ENCODE assay signal across 20 cellular contexts in genomic region chr2:242054881-242055801, GRCh38.
"Had no signal": no experiment of that assay in that cellular context is flagged by ENCODE, and none has a peak within 500 bp of the region (broad histone marks: within the 10 kb centered on the region; RNA-seq: fewer than 3 reads in every experiment).

No MANE protein-coding gene starts in this region.

- H3K4me1 ChIP-seq: adrenal gland, foreskin keratinocyte, left ventricle myocardium inferior, tibial artery had no signal

- H3K27ac Mint-ChIP-seq: activated B cell treated with CpG ODN at 0.5 μM for 24 hours; activated CD4-positive, alpha-beta T cell treated with anti-CD3 and anti-CD28 coated beads for 36 hours; activated naive CD8-positive, alpha-beta T cell; activated T-cell treated with anti-CD3 and anti-CD28 coated beads, Interleukin-2, amount 50 U/mL, for 24 hours; activated T-helper 17 cell treated with anti-CD3 and anti-CD28 coated beads, Interleukin-2, amount 50 U/mL, for 72 hours; natural killer cell treated with Interleukin-12 subunit alpha and Interleukin-12 subunit beta and Interleukin-15 and Interleukin-18, amount 100 ng/mL, for 72 hours; stimulated activated naive CD8-positive, alpha-beta T cell treated with anti-CD3 and anti-CD28 coated beads, Interleukin-15, Interleukin-2, amounts not matched to agents 100 ng/mL and 50 ng/mL, for 24 hours; T-helper 1 cell treated with Interleukin-12 subunit alpha and Interleukin-12 subunit beta and Interleukin-4 antibody, amounts not matched to agents 30 μg/mL and 1 μg/mL, for 36 hours had no signal

- H3K9me3 ChIP-seq: adrenal gland, tibial artery had no signal

- H3K4me1 Mint-ChIP-seq: activated B cell treated with CpG ODN at 0.5 μM for 24 hours; activated CD4-positive, alpha-beta T cell treated with anti-CD3 and anti-CD28 coated beads for 36 hours; activated T-helper 17 cell treated with anti-CD3 and anti-CD28 coated beads, Interleukin-2, amount 50 U/mL, for 72 hours had no signal

- ATAC-seq: activated CD4-positive, alpha-beta T cell treated with anti-CD3 and anti-CD28 coated beads for 36 hours; activated T-helper 17 cell treated with anti-CD3 and anti-CD28 coated beads, Interleukin-2, amount 50 U/mL, for 72 hours; foreskin keratinocyte had no signal

- H3K4me3 ChIP-seq: adrenal gland, left ventricle myocardium inferior, tibial artery had no signal

- H3K9me3 Mint-ChIP-seq: activated T-cell treated with anti-CD3 and anti-CD28 coated beads, Interleukin-2, amount 50 U/mL, for 24 hours; activated T-helper 17 cell treated with anti-CD3 and anti-CD28 coated beads, Interleukin-2, amount 50 U/mL, for 72 hours; natural killer cell treated with Interleukin-12 subunit alpha and Interleukin-12 subunit beta and Interleukin-15 and Interleukin-18, amount 100 ng/mL, for 72 hours; stimulated activated naive CD8-positive, alpha-beta T cell treated with anti-CD3 and anti-CD28 coated beads, Interleukin-15, Interleukin-2, amounts not matched to agents 100 ng/mL and 50 ng/mL, for 24 hours; T-helper 1 cell treated with Interleukin-12 subunit alpha and Interleukin-12 subunit beta and Interleukin-4 antibody, amounts not matched to agents 30 μg/mL and 1 μg/mL, for 36 hours had no signal

- H3K36me3 ChIP-seq: adrenal gland, left ventricle myocardium inferior, tibial artery had no signal

- H3K27ac ChIP-seq: adrenal gland, foreskin keratinocyte, left ventricle myocardium inferior, tibial artery had no signal

- H3K36me3 Mint-ChIP-seq: activated naive CD8-positive, alpha-beta T cell; natural killer cell treated with Interleukin-12 subunit alpha and Interleukin-12 subunit beta and Interleukin-15 and Interleukin-18, amount 100 ng/mL, for 72 hours had no signal

- DNase-seq: activated B cell treated with CpG ODN at 0.5 μM for 24 hours; activated CD4-positive, alpha-beta T cell treated with anti-CD3 and anti-CD28 coated beads for 36 hours; activated CD4-positive, alpha-beta T cell treated with anti-CD3 and anti-CD28 coated beads, Interleukin-2, amount 50 U/mL, for 48 hours; activated naive CD4-positive, alpha-beta T cell; activated T-cell treated with anti-CD3 and anti-CD28 coated beads, Interleukin-2, amount 50 U/mL, for 24 hours; erythroblast; foreskin keratinocyte; left ventricle myocardium inferior; nucleus accumbens; retina; stimulated activated CD4-positive, alpha-beta T cell treated with anti-CD3 and anti-CD28 coated beads, Interleukin-12 subunit alpha, Interleukin-12 subunit beta, amount 100 ng/mL, for 4 hours; stimulated activated CD4-positive, alpha-beta T cell treated with anti-CD3 and anti-CD28 coated beads, Interleukin-4, amount 100 ng/mL, for 4 hours; substantia nigra; tibial artery had no signal

- H3K27me3 ChIP-seq: adrenal gland had no signal

- H3K4me3 Mint-ChIP-seq: activated B cell treated with CpG ODN at 0.5 μM for 24 hours; activated CD4-positive, alpha-beta T cell treated with anti-CD3 and anti-CD28 coated beads for 36 hours; activated naive CD8-positive, alpha-beta T cell; activated T-cell treated with anti-CD3 and anti-CD28 coated beads, Interleukin-2, amount 50 U/mL, for 24 hours; activated T-helper 17 cell treated with anti-CD3 and anti-CD28 coated beads, Interleukin-2, amount 50 U/mL, for 72 hours; natural killer cell treated with Interleukin-12 subunit alpha and Interleukin-12 subunit beta and Interleukin-15 and Interleukin-18, amount 100 ng/mL, for 72 hours; stimulated activated naive CD8-positive, alpha-beta T cell treated with anti-CD3 and anti-CD28 coated beads, Interleukin-15, Interleukin-2, amounts not matched to agents 100 ng/mL and 50 ng/mL, for 24 hours; T-helper 1 cell treated with Interleukin-12 subunit alpha and Interleukin-12 subunit beta and Interleukin-4 antibody, amounts not matched to agents 30 μg/mL and 1 μg/mL, for 36 hours had no signal
